ENCODE assay signal across 9 cellular contexts in the genomic region with DNA sequence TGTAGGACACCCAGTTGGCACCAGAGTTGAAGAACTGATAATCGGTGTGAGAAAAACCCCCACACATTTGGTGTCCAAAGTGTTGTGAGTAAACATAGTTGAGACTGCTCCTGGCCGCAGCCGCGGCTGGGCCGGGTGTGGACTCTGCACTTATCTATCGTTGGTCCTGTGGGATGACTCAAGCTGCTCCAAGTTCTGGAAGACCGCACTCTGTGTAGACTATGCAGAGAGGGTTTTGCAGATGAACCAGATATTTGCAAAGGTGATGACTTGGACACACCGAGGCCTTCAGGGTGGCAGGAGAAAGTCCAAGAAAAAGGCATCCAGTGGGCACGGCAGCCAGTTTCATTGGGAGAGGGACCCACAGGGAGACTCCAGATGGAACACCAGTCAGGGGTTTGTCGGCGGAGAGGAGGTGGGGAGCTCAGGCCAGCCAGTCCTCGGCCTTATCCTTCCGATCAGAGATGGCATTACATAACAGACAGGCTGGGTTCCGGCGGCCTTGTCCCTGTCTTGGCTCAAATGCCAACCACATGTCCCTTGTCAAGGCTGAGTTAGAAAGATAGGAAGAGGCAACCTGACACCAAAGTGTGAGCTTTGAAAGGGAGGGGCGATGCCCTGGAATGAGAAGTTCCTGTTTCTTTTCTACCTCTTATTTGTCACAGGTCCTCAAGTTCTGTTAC. TPM values are rescaled to one million over a fixed set of nuclear protein-coding genes. Genes with fewer than 3 reads are reported as not detected.
DNase-seq lines count a peak whose midpoint lies in the region; ATAC-seq, FAIRE-seq and TF ChIP-seq lines count a peak whose summit lies in the region.
"Had no signal": no experiment of that assay in that cellular context is flagged by ENCODE, and none has a peak within 500 bp of the region (broad histone marks: within the 10 kb centered on the region; RNA-seq: fewer than 3 reads in every experiment).

No MANE protein-coding gene starts in this region.

- peak overlapping the region; percentile 54 for H3K9ac ChIP-seq in skeletal muscle satellite cell (ENCODE audit: low read depth, low read length)

- H3K27me3 ChIP-seq in heart left ventricle (no peaks in the 10 kb centered on the region), skeletal muscle satellite cell (ENCODE audit: control insufficient read depth, insufficient read depth, low read length) (no peaks in the 10 kb centered on the region), small intestine (ENCODE audit: control insufficient read depth in 2 of 2, insufficient read depth in 2 of 2, low read length in 2 of 2) (no peaks in the 10 kb centered on the region)

- H3K36me3 ChIP-seq in heart left ventricle (no peaks in the 10 kb centered on the region), skeletal muscle satellite cell (ENCODE audit: insufficient read depth, low read length) (peaks cover 2% of the 10 kb centered on the region), small intestine (ENCODE audit: control insufficient read depth in 2 of 2, insufficient read depth in 2 of 2, low read length in 2 of 2) (no peaks in the 10 kb centered on the region)

- intact Hi-C loops in heart left ventricle (cut with DNase I) = loop anchor here in 4 of 10 donors (5.0 to 10.0 kb wide), 2 partner anchors 72 to 185 kb away; no protein-coding TSS in a partner anchor

- peak overlapping the region; percentile 67 for H3K4me2 ChIP-seq in skeletal muscle satellite cell (ENCODE audit: low read length)

- TF ChIP-seq POLR2A in heart left ventricle (IDR thresholded peaks at IDR 0.05) (no peak), GM12892 (IDR thresholded peaks at IDR 0.05; ENCODE audit: low read depth, low read length) (no peak)

- H3K4me3 ChIP-seq in heart left ventricle (peak overlapping the region in 2 of 12 donors; percentile 44 to 47), skeletal muscle satellite cell (ENCODE audit: low read length) (peak overlapping the region; percentile 57), small intestine (ENCODE audit: low read depth in 1 of 2, low read length in 2 of 2) (no peak overlapping the region)

- H3K9me3 ChIP-seq in heart left ventricle (no peaks in the 10 kb centered on the region), skeletal muscle satellite cell (replicated peaks; ENCODE audit: low read length) (no peaks in the 10 kb centered on the region), small intestine (ENCODE audit: control insufficient read depth, low read depth) (no peaks in the 10 kb centered on the region)

- no peak for FAIRE-seq in small intestine (lab: Jason Lieb, UNC)
- no peak for FAIRE-seq in GM12892 (lab: Jason Lieb, UNC)

- H3K4me1 ChIP-seq in heart left ventricle (peaks cover 0 to 43% (median 21%) of the 10 kb centered on the region in 12 donors), skeletal muscle satellite cell (ENCODE audit: control insufficient read depth, insufficient read depth, low read length) (peaks cover 35% of the 10 kb centered on the region), small intestine (ENCODE audit: control insufficient read depth in 2 of 2, insufficient read depth in 1 of 2, low read depth in 1 of 2, low read length in 1 of 2) (peaks cover 0 to 7% of the 10 kb centered on the region in 2 donors)

- peak overlapping the region in 10 of 12 donors; percentile 26 to 81 (median 68) for H3K27ac ChIP-seq in heart left ventricle
- peak overlapping the region in 1 of 2 donors; percentile 37 for H3K27ac ChIP-seq in small intestine (ENCODE audit: low read depth in 1 of 2, low read length in 1 of 2)

- DNase-seq in H4 (ENCODE audit: low spot score) = peak; percentile 63
- DNase-seq in heart left ventricle = peak in 2 of 5 donors; percentile 48 to 62
- no peak for DNase-seq in small intestine
- no peak for DNase-seq in NCI-H146 (lab: John Stamatoyannopoulos, UW)
- no peak for DNase-seq in GM12892 (ENCODE audit: insufficient read length)
- DNase-seq in activated CD8-positive, alpha-beta memory T cell treated with anti-CD3 and anti-CD28 coated beads, Interleukin-2, amount 50 U/mL, for 48 hours = no peak
- DNase-seq: NCI-H1105 had no signal

- ATAC-seq in SK-N-SH treated with all-trans-retinoic acid at 6 μM for 48 hours (peak; percentile 72), heart left ventricle (peak; percentile 49 to 83 (median 68))

- TF ChIP-seq CTCF in heart left ventricle (IDR thresholded peaks at IDR 0.05) = peak in 1 of 12 donors; percentile 1

- 53 to 73% (median 59%) methylated on average over 2 to 16 of the region's 16 CpGs for WGBS in heart left ventricle, 4 donors
- WGBS in small intestine, 3 donors = 56 to 69% (median 58%) methylated on average over 15 to 16 of the region's 16 CpGs

TF ChIP-seq in SK-N-SH treated with all-trans-retinoic acid at 6 μM for 48 hours, 23 proteins besides CTCF, POLR2A, EP300 and RAD21:
- no peak for TF ChIP-seq TOX (CRISPR knock-in tag; IDR thresholded peaks at IDR 0.05; ENCODE audit: borderline replicate concordance)
- TF ChIP-seq TCF4 (CRISPR knock-in tag; IDR thresholded peaks at IDR 0.05; ENCODE audit: borderline replicate concordance) = peak; percentile 30; the same call in 1 of the 2 replicates

RNA-seq across cellular contexts. Expression of a gene that starts 21.1 kb away (rescaled TPM):
- total RNA-seq in H4 (2014; rRNA removed; shearing (Covaris generic)) = 15.7 and 17.2 TPM in 2 replicates
- total RNA-seq in heart left ventricle = 10 to 100 TPM in 3 of 9 donors, 1 to 10 TPM in 6; 3.8 to 13.9 (median 7.8) TPM
- polyA plus RNA-seq in heart left ventricle (1 to 10 TPM; 3.8 to 5.3 TPM), small intestine (10 to 100 TPM in 1 of 3 donors, 1 to 10 TPM in 2; 2.2 to 10.6 (median 2.9) TPM)
- total RNA-seq in skeletal muscle satellite cell (2012; rRNA removed) = 39.3 and 52.4 TPM in 2 replicates
- 12.8 TPM for polyA plus RNA-seq in GM12892 (2012; ENCODE audit: missing spikeins)

RNA-seq across cellular contexts. Expression of a gene that starts 53.6 kb away (rescaled TPM):
- 2.1 and 2.4 TPM in 2 replicates for total RNA-seq in H4 (2014; rRNA removed; shearing (Covaris generic))
- 1 to 10 TPM; 2.1 to 6.3 (median 2.9) TPM for total RNA-seq in heart left ventricle
- 1 to 10 TPM; 2.2 to 2.3 TPM for polyA plus RNA-seq in heart left ventricle
- 4.6 and 7.9 TPM in 2 replicates for total RNA-seq in skeletal muscle satellite cell (2012; rRNA removed)
- 1 to 10 TPM; 3.6 to 4.5 (median 4.1) TPM for polyA plus RNA-seq in small intestine
- 5.4 TPM for polyA plus RNA-seq in GM12892 (2012; ENCODE audit: missing spikeins)
